ENCODE assay signal across 1 cellular context in genomic region chr19:3360494-3361383, GRCh38.
TF ChIP-seq lines count a peak whose summit lies in the region.

No MANE protein-coding gene starts in this region.

TF ChIP-seq in HEK293, 187 proteins besides CTCF, POLR2A, EP300 and RAD21 (continued from another document and continues in another):
- peak; percentile 50 for TF ChIP-seq ZNF692 (tag by site-specific recombination; IDR thresholded peaks at IDR 0.05)
- TF ChIP-seq ZNF48 (tag by site-specific recombination; IDR thresholded peaks at IDR 0.05) = no peak
- no peak for TF ChIP-seq ZSCAN23 (tag by site-specific recombination; IDR thresholded peaks at IDR 0.05)
- no peak for TF ChIP-seq ZNF423 (tag by site-specific recombination; IDR thresholded peaks at IDR 0.05)
- 0 out of 2 replicates have a peak, but pooled peaks have one; percentile 7 for TF ChIP-seq ZNF341 (tag by site-specific recombination; IDR thresholded peaks at IDR 0.05; ENCODE audit: low read depth)
- no peak for TF ChIP-seq RBAK (tag by site-specific recombination; IDR thresholded peaks at IDR 0.05)
- no peak for TF ChIP-seq ZBTB11 (tag by site-specific recombination; conservative IDR thresholded peaks at IDR 0.05; ENCODE audit: low read depth)
- no peak for TF ChIP-seq ZNF175 (tag by site-specific recombination; IDR thresholded peaks at IDR 0.05)
- TF ChIP-seq ZNF416 (tag by site-specific recombination; IDR thresholded peaks at IDR 0.05) = no peak
- no peak for TF ChIP-seq ZNF785 (tag by site-specific recombination; IDR thresholded peaks at IDR 0.05)
- TF ChIP-seq SCRT1 (tag by site-specific recombination; IDR thresholded peaks at IDR 0.05; ENCODE audit: borderline replicate concordance) = no peak
- no peak for TF ChIP-seq ZNF37A (tag by site-specific recombination; IDR thresholded peaks at IDR 0.05)
- TF ChIP-seq ZEB2 (tag by site-specific recombination; IDR thresholded peaks at IDR 0.05) = peak; percentile 81
- TF ChIP-seq ZNF76 (tag by site-specific recombination; IDR thresholded peaks at IDR 0.05; ENCODE audit: borderline replicate concordance, low read depth) = 0 out of 2 replicates have a peak, but pooled peaks have one; percentile 14
- TF ChIP-seq ZBTB7A (tag by site-specific recombination; IDR thresholded peaks at IDR 0.05; ENCODE audit: low read depth) = no peak; the same call in 1 of the 2 replicates
- peak; percentile 38; the same call in 1 of the 2 replicates for TF ChIP-seq ZNF391 (tag by site-specific recombination; IDR thresholded peaks at IDR 0.05; ENCODE audit: borderline replicate concordance, low read depth)
- no peak for TF ChIP-seq ZNF544 (tag by site-specific recombination; IDR thresholded peaks at IDR 0.05)
- no peak for TF ChIP-seq ZNF530 (tag by site-specific recombination; IDR thresholded peaks at IDR 0.05; ENCODE audit: low read depth)
- no peak for TF ChIP-seq ZNF23 (tag by site-specific recombination; IDR thresholded peaks at IDR 0.05; ENCODE audit: borderline replicate concordance)
- TF ChIP-seq PATZ1 (tag by site-specific recombination; IDR thresholded peaks at IDR 0.05) = peak; percentile 89
- TF ChIP-seq ZNF510 (tag by site-specific recombination; IDR thresholded peaks at IDR 0.05; ENCODE audit: insufficient replicate concordance) = no peak
- peak; percentile 62; the same call in 1 of the 2 replicates for TF ChIP-seq ZBTB20 (tag by site-specific recombination; IDR thresholded peaks at IDR 0.05)
- no peak for TF ChIP-seq TRIM28 (IDR thresholded peaks at IDR 0.05; ENCODE audit: borderline replicate concordance, low read length)
- TF ChIP-seq OVOL3 (tag by site-specific recombination; IDR thresholded peaks at IDR 0.05) = no peak
- no peak for TF ChIP-seq ZNF596 (tag by site-specific recombination; IDR thresholded peaks at IDR 0.05)
- no peak for TF ChIP-seq ZNF580 (tag by site-specific recombination; IDR thresholded peaks at IDR 0.05)
- TF ChIP-seq REST (tag by site-specific recombination; IDR thresholded peaks at IDR 0.05) = no peak
- no peak for TF ChIP-seq ATF2 (tag by site-specific recombination; IDR thresholded peaks at IDR 0.05; ENCODE audit: low read depth)
- TF ChIP-seq GFI1B (tag by site-specific recombination; IDR thresholded peaks at IDR 0.05) = no peak
- TF ChIP-seq ZNF10 (tag by site-specific recombination; IDR thresholded peaks at IDR 0.05) = no peak
- TF ChIP-seq ZNF513 (tag by site-specific recombination; IDR thresholded peaks at IDR 0.05) = no peak
- TF ChIP-seq SP7 (tag by site-specific recombination; IDR thresholded peaks at IDR 0.05) = 0 out of 2 replicates have a peak, but pooled peaks have one; percentile 43
- no peak for TF ChIP-seq ZNF830 (tag by site-specific recombination; IDR thresholded peaks at IDR 0.05; ENCODE audit: low read depth)
- TF ChIP-seq INSM2 (tag by site-specific recombination; IDR thresholded peaks at IDR 0.05) = 0 out of 2 replicates have a peak, but pooled peaks have one; percentile 39
- no peak for TF ChIP-seq BCL11A (tag by site-specific recombination; IDR thresholded peaks at IDR 0.05; ENCODE audit: low read depth)
- TF ChIP-seq ZNF776 (tag by site-specific recombination; IDR thresholded peaks at IDR 0.05; ENCODE audit: borderline replicate concordance) = no peak
- no peak for TF ChIP-seq ZNF112 (tag by site-specific recombination; IDR thresholded peaks at IDR 0.05)
- TF ChIP-seq KLF9 (tag by site-specific recombination; IDR thresholded peaks at IDR 0.05; ENCODE audit: low read depth) = peak; percentile 39; the same call in 1 of the 2 replicates
- no peak for TF ChIP-seq ZNF747 (tag by site-specific recombination; IDR thresholded peaks at IDR 0.05)
- peak; percentile 59; the same call in 1 of the 2 replicates for TF ChIP-seq KLF8 (tag by site-specific recombination; IDR thresholded peaks at IDR 0.05)
- TF ChIP-seq ZNF626 (tag by site-specific recombination; IDR thresholded peaks at IDR 0.05) = no peak
- no peak for TF ChIP-seq PRDM10 (tag by site-specific recombination; IDR thresholded peaks at IDR 0.05)
